ENCODE assay signal across 1 cellular context in the genomic region with DNA sequence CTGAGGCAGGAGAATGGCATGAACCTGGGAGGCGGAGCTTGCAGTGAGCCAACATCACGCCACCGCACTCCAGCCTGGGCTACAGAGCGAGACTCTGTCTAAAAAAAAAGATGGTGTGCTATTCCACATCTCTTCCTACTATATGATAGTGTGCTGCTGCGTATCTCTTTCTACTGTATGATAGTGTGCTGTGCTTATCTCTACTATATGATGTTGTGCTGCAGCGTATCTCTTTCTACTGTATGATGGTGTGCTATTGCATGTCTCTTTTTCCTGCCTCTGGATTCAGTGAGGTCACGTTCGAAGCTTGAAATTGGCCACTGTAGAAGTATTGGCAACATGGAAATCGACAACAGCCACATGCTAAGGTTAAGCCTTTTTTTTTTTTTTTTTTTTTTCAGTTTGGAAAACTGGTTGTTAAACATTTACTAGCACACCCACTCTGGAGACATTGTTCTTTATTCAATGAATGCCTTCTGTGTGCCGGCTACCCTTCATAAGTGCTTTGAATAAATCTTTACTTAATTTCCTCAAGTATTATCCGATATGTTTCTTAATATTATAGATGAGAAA.
A peak's percentile ranks its signal among the peaks of the same experiment; 100 is the strongest.
TF ChIP-seq lines count a peak whose summit lies in the region.

No MANE protein-coding gene starts in this region.

TF ChIP-seq in HepG2, 621 proteins besides CTCF, POLR2A, EP300 and RAD21:
- TF ChIP-seq, protein P1, sequence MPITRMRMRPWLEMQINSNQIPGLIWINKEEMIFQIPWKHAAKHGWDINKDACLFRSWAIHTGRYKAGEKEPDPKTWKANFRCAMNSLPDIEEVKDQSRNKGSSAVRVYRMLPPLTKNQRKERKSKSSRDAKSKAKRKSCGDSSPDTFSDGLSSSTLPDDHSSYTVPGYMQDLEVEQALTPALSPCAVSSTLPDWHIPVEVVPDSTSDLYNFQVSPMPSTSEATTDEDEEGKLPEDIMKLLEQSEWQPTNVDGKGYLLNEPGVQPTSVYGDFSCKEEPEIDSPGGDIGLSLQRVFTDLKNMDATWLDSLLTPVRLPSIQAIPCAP (CRISPR knock-in tag; IDR thresholded peaks at IDR 0.05; ENCODE audit: low read depth): no peak
- TF ChIP-seq ZNF30 (CRISPR knock-in tag; IDR thresholded peaks at IDR 0.05) (no peak), SOX13 (IDR thresholded peaks at IDR 0.05) (no peak), SOX13 (CRISPR knock-in tag; conservative IDR thresholded peaks at IDR 0.05 in 1 of 2, IDR thresholded peaks at IDR 0.05 in 1 of 2) (0 out of 4 replicates have a peak, but pooled peaks of 1 of the 2 experiments have one; percentile 28), SOX6 (IDR thresholded peaks at IDR 0.05) (no peak), SOX6 (CRISPR knock-in tag; IDR thresholded peaks at IDR 0.05) (peak; percentile 51; the same call in 1 of the 2 replicates), SOX5 (CRISPR knock-in tag; IDR thresholded peaks at IDR 0.05; ENCODE audit: borderline replicate concordance) (0 out of 2 replicates have a peak, but pooled peaks have one; percentile 41), NR2F6 (IDR thresholded peaks at IDR 0.05) (no peak), NR2F6 (CRISPR knock-in tag; IDR thresholded peaks at IDR 0.05) (no peak)
- TF ChIP-seq, protein P2, sequence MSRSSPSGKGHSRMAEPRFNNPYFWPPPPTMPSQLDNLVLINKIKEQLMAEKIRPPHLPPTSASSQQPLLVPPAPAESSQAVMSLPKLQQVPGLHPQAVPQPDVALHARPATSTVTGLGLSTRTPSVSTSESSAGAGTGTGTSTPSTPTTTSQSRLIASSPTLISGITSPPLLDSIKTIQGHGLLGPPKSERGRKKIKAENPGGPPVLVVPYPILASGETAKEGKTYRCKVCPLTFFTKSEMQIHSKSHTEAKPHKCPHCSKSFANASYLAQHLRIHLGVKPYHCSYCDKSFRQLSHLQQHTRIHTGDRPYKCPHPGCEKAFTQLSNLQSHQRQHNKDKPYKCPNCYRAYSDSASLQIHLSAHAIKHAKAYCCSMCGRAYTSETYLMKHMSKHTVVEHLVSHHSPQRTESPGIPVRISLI (CRISPR knock-in tag; IDR thresholded peaks at IDR 0.05; ENCODE audit: borderline replicate concordance): peak; percentile 93
- TF ChIP-seq, protein P3, sequence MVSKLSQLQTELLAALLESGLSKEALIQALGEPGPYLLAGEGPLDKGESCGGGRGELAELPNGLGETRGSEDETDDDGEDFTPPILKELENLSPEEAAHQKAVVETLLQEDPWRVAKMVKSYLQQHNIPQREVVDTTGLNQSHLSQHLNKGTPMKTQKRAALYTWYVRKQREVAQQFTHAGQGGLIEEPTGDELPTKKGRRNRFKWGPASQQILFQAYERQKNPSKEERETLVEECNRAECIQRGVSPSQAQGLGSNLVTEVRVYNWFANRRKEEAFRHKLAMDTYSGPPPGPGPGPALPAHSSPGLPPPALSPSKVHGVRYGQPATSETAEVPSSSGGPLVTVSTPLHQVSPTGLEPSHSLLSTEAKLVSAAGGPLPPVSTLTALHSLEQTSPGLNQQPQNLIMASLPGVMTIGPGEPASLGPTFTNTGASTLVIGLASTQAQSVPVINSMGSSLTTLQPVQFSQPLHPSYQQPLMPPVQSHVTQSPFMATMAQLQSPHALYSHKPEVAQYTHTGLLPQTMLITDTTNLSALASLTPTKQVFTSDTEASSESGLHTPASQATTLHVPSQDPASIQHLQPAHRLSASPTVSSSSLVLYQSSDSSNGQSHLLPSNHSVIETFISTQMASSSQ (IDR thresholded peaks at IDR 0.05; ENCODE audit: low read depth): peak; percentile 81
- TF ChIP-seq, protein P3 (CRISPR knock-in tag; IDR thresholded peaks at IDR 0.05; ENCODE audit: borderline replicate concordance): peak; percentile 72; the same call in 1 of the 2 replicates
